In the genomic region with DNA sequence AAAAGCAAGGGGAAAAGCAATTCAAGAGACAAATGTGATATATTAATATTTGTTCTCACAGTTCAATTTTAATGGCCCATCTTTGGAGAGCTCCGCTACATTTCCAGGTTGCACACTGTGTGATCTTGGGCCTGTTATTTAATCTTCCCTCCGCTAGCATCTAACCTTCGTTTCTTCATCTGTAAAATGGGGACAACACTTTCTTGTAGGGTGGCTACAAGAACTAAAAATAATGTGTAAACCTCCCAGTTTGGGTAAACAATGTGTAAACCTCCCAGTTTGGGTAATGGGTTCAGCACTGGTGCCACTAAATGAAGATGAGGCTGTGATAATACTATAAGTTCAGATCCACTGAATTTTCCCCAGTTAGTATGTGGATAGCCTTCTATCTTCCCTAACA, we compare ENCODE assay signal across 18 cellular contexts.
"Had no signal": no experiment of that assay in that cellular context is flagged by ENCODE, and none has a peak within 500 bp of the region (broad histone marks: within the 10 kb centered on the region; RNA-seq: fewer than 3 reads in every experiment).

No MANE protein-coding gene starts in this region.

- FAIRE-seq: frontal cortex, islet of Langerhans had no signal

- H3K4me3 Mint-ChIP-seq: memory B cell, mesothelial cell of epicardium, natural killer cell, neural crest cell had no signal

- ATAC-seq: esophagus mucosa, heart left ventricle, lower lobe of right lung, natural killer cell had no signal

- H3K4me2 ChIP-seq: smooth muscle cell had no signal

- H3K9me3 Mint-ChIP-seq: memory B cell, natural killer cell, neural crest cell had no signal

- H3K36me3 ChIP-seq: heart left ventricle, left ventricle myocardium inferior, lower lobe of right lung had no signal

- H3K36me3 Mint-ChIP-seq: natural killer cell had no signal

- H3K27me3 ChIP-seq: heart left ventricle had no signal

- H3K27me3 Mint-ChIP-seq: memory B cell had no signal

- H3K4me3 ChIP-seq: heart left ventricle, left ventricle myocardium inferior, lower lobe of right lung, smooth muscle cell had no signal

- DNase-seq: cortex of kidney; effector memory CD4-positive, alpha-beta T cell; heart left ventricle; hypothalamus; left ventricle myocardium inferior; lower lobe of right lung; natural killer cell; posterior cingulate gyrus; stimulated activated CD4-positive, alpha-beta T cell treated with anti-CD3 and anti-CD28 coated beads, Interleukin-2, amount 100 ng/mL, for 48 hours; stimulated activated naive CD4-positive, alpha-beta T cell treated with Interleukin-2 at 50 U/mL for 16 hours; trophoblast cell had no signal

- H3K27ac ChIP-seq: heart left ventricle, left ventricle myocardium inferior, lower lobe of right lung had no signal

- H3K9me3 ChIP-seq: heart left ventricle, left ventricle myocardium inferior, lower lobe of right lung had no signal

- H3K27ac Mint-ChIP-seq: memory B cell, mesothelial cell of epicardium, natural killer cell had no signal
